ENCODE assay signal across 17 cellular contexts in genomic region chr9:87580941-87581438, GRCh38.
DNase-seq lines count a peak whose midpoint lies in the region; ATAC-seq and TF ChIP-seq lines count a peak whose summit lies in the region.
"Had no signal": no experiment of that assay in that cellular context is flagged by ENCODE, and none has a peak within 500 bp of the region (broad histone marks: within the 10 kb centered on the region; RNA-seq: fewer than 3 reads in every experiment).

No MANE protein-coding gene starts in this region.

- H3K9me3 Mint-ChIP-seq in nephron (no peaks in the 10 kb centered on the region), type B pancreatic cell (peaks cover 4% of the 10 kb centered on the region)
- H3K9me3 Mint-ChIP-seq: activated naive CD8-positive, alpha-beta T cell treated with anti-CD3 and anti-CD28 coated beads, Interleukin-2, amount 10 ng/mL, durations not matched to agents 7 days and 5 days; activated T-helper 1 cell treated with anti-CD3 and anti-CD28 coated beads, Interleukin-12 subunit alpha, Interleukin-12 subunit beta, Interleukin-2, Interleukin-4 antibody, amounts not matched to agents 30 ng/mL and 10 ng/mL and 1 ng/mL, durations not matched to agents 14 hours and 24 hours and 36 hours; naive thymus-derived CD4-positive, alpha-beta T cell had no signal

- H3K36me3 Mint-ChIP-seq in nephron (ENCODE audit: low read depth), result peaks cover 3% of the 10 kb centered on the region
- H3K36me3 Mint-ChIP-seq in type B pancreatic cell, result peaks cover 17% of the 10 kb centered on the region
- H3K36me3 Mint-ChIP-seq: activated naive CD8-positive, alpha-beta T cell treated with anti-CD3 and anti-CD28 coated beads, Interleukin-2, amount 10 ng/mL, durations not matched to agents 7 days and 5 days; naive thymus-derived CD4-positive, alpha-beta T cell had no signal

- no peaks in the 10 kb centered on the region for H3K27me3 Mint-ChIP-seq in nephron (ENCODE audit: low read depth)
- no peaks in the 10 kb centered on the region for H3K27me3 Mint-ChIP-seq in type B pancreatic cell
- H3K27me3 Mint-ChIP-seq: activated naive CD8-positive, alpha-beta T cell treated with anti-CD3 and anti-CD28 coated beads, Interleukin-2, amount 10 ng/mL, durations not matched to agents 7 days and 5 days had no signal

- peak overlapping the region; percentile 54 to 71 (median 71) for H3K27ac Mint-ChIP-seq in nephron
- H3K27ac Mint-ChIP-seq in type B pancreatic cell, result peak overlapping the region; percentile 80
- H3K27ac Mint-ChIP-seq: activated CD8-positive, alpha-beta T cell treated with anti-CD3 and anti-CD28 coated beads, Interleukin-2, amount 10 ng/mL, durations not matched to agents 7 days and 5 days; activated naive CD8-positive, alpha-beta T cell treated with anti-CD3 and anti-CD28 coated beads, Interleukin-2, amount 10 ng/mL, durations not matched to agents 7 days and 5 days; activated T-helper 1 cell treated with anti-CD3 and anti-CD28 coated beads, Interleukin-12 subunit alpha, Interleukin-12 subunit beta, Interleukin-2, Interleukin-4 antibody, amounts not matched to agents 30 ng/mL and 10 ng/mL and 1 ng/mL, durations not matched to agents 14 hours and 24 hours and 36 hours; naive thymus-derived CD4-positive, alpha-beta T cell had no signal

- no peak for ATAC-seq in HG03460 (IDR thresholded peaks at IDR 0.05; ENCODE audit: unreplicated experiment)
- ATAC-seq: activated CD8-positive, alpha-beta T cell treated with anti-CD3 and anti-CD28 coated beads, Interleukin-2, amount 10 ng/mL, durations not matched to agents 7 days and 5 days; naive thymus-derived CD4-positive, alpha-beta T cell; Panc1 had no signal

- TF ChIP-seq CTCF in nephron (IDR thresholded peaks at IDR 0.05; ENCODE audit: unreplicated experiment in 3 of 3) (no peak), type B pancreatic cell (conservative IDR thresholded peaks at IDR 0.05) (no peak)

- H3K4me3 Mint-ChIP-seq in nephron (no peak overlapping the region), type B pancreatic cell (peak overlapping the region; percentile 79)
- H3K4me3 Mint-ChIP-seq: activated CD8-positive, alpha-beta T cell treated with anti-CD3 and anti-CD28 coated beads, Interleukin-2, amount 10 ng/mL, durations not matched to agents 7 days and 5 days; activated naive CD8-positive, alpha-beta T cell treated with anti-CD3 and anti-CD28 coated beads, Interleukin-2, amount 10 ng/mL, durations not matched to agents 7 days and 5 days; activated T-helper 1 cell treated with anti-CD3 and anti-CD28 coated beads, Interleukin-12 subunit alpha, Interleukin-12 subunit beta, Interleukin-2, Interleukin-4 antibody, amounts not matched to agents 30 ng/mL and 10 ng/mL and 1 ng/mL, durations not matched to agents 14 hours and 24 hours and 36 hours; naive thymus-derived CD4-positive, alpha-beta T cell had no signal

- no peak for TF ChIP-seq POLR2A in erythroblast (IDR thresholded peaks at IDR 0.05; ENCODE audit: low read length)

- peaks cover 65% of the 10 kb centered on the region for H3K4me1 Mint-ChIP-seq in nephron
- H3K4me1 Mint-ChIP-seq in type B pancreatic cell (ENCODE audit: unreplicated experiment), result peaks cover 62% of the 10 kb centered on the region
- H3K4me1 Mint-ChIP-seq: activated naive CD8-positive, alpha-beta T cell treated with anti-CD3 and anti-CD28 coated beads, Interleukin-2, amount 10 ng/mL, durations not matched to agents 7 days and 5 days had no signal

- peak; percentile 31 for DNase-seq in NCI-H748 treated with DMSO at 0.1 percent for 48 hours (lab: John Stamatoyannopoulos, UW)
- DNase-seq in erythroblast (lab: John Stamatoyannopoulos, UW), result peak; percentile 20 to 36
- DNase-seq in type B pancreatic cell (ENCODE audit: extremely low spot score, unreplicated experiment), result no peak
- no peak for DNase-seq in stimulated activated CD4-positive, alpha-beta T cell treated with anti-CD3 and anti-CD28 coated beads, Interleukin-1b, Interleukin-23, amount 100 ng/mL, for 48 hours
- DNase-seq in T1000 (lab: John Stamatoyannopoulos, UW), result no peak
- DNase-seq: activated CD8-positive, alpha-beta T cell treated with anti-CD3 and anti-CD28 coated beads, Interleukin-2, amount 10 ng/mL, durations not matched to agents 7 days and 5 days; activated naive CD8-positive, alpha-beta T cell treated with anti-CD3 and anti-CD28 coated beads, Interleukin-2, amount 10 ng/mL, durations not matched to agents 7 days and 5 days; effector CD8-positive, alpha-beta T cell; H7; naive thymus-derived CD4-positive, alpha-beta T cell; NCI-H1694; retina; substantia nigra had no signal

Comparison
In these comparisons a context has a peak if more than half of its experiments do, and no peak if none do; other contexts are left out.
1. DNase-seq: peak in NCI-H748 treated with DMSO at 0.1 percent for 48 hours (single experiment) and erythroblast (2 of 2); none in type B pancreatic cell (single experiment), stimulated activated CD4-positive, alpha-beta T cell treated with anti-CD3 and anti-CD28 coated beads, Interleukin-1b, Interleukin-23, amount 100 ng/mL, for 48 hours (single experiment) and T1000 (single experiment).